In genomic region chr17:28575126-28575795, GRCh38 we compare ENCODE assay signal across 1 cellular context.
A peak's percentile ranks its signal among the peaks of the same experiment; 100 is the strongest.
TF ChIP-seq lines count a peak whose summit lies in the region.

No MANE protein-coding gene starts in this region.

TF ChIP-seq in K562, 482 proteins besides CTCF, POLR2A, EP300 and RAD21:
- TF ChIP-seq ZNF197 (CRISPR knock-in tag; IDR thresholded peaks at IDR 0.05; ENCODE audit: low read depth): no peak
- peak; percentile 41 for TF ChIP-seq KDM5B (IDR thresholded peaks at IDR 0.05; ENCODE audit: insufficient replicate concordance, low read depth, low read length)
- TF ChIP-seq ZBTB33 (CRISPR knock-in tag; IDR thresholded peaks at IDR 0.05): peak; percentile 51; the same call in 1 of the 2 replicates
- 0 out of 2 replicates have a peak, but pooled peaks have one; percentile 54 for TF ChIP-seq MECOM (CRISPR knock-in tag; IDR thresholded peaks at IDR 0.05)
